In genomic region chr6:15082708-15083107, GRCh38 we compare ENCODE assay signal across 8 cellular contexts.
"Had no signal": no experiment of that assay in that cellular context is flagged by ENCODE, and none has a peak within 500 bp of the region (broad histone marks: within the 10 kb centered on the region; RNA-seq: fewer than 3 reads in every experiment).

No MANE protein-coding gene starts in this region.

- FAIRE-seq: G401.6, GM12878, GM12891, GM12892, GM18507, GM19239 had no signal

- DNase-seq: GDM1, GF-D8 had no signal

- H3K4me3 ChIP-seq: GM12878 had no signal

- ATAC-seq: GM12878 had no signal
